Comparison of ENCODE assay signal across 24 cellular contexts in genomic region chr7:3082386-3082785, GRCh38. TPM values are rescaled to one million over a fixed set of nuclear protein-coding genes. Genes with fewer than 3 reads are reported as not detected.
A peak's percentile ranks its signal among the peaks of the same experiment; 100 is the strongest.
DNase-seq lines count a peak whose midpoint lies in the region; ATAC-seq, FAIRE-seq and TF ChIP-seq lines count a peak whose summit lies in the region.
"Had no signal": no experiment of that assay in that cellular context is flagged by ENCODE, and none has a peak within 500 bp of the region (broad histone marks: within the 10 kb centered on the region; RNA-seq: fewer than 3 reads in every experiment).

No MANE protein-coding gene starts in this region.

- DNase-seq in HepG2 (ENCODE audit: low spot score) (no peak), right lobe of liver (no peak), GM12891 (ENCODE audit: insufficient read length, low spot score) (no peak), activated B cell treated with CpG ODN at 0.5 μM for 24 hours (no peak), neural progenitor cell (ENCODE audit: low spot score) (no peak), NCI-H2081 (lab: John Stamatoyannopoulos, UW) (no peak)
- DNase-seq: BE2C; Caco-2; CD4-positive, CD25-positive, alpha-beta regulatory T cell; CD8-positive, alpha-beta T cell; DMS153; DND-41; EL; GDM1; GOT3; HFFc6 had no signal

- in situ Hi-C loops in HepG2 (cut with HindIII; ENCODE audit: extremely low pct_ligation_motif_present, low pct_unique_long_range_greater_than_20kb), result no loop called here

- WGBS in HepG2 (ENCODE audit: low lambda C conversion rate), result 25% methylated on average over 6 of the region's 6 CpGs
- WGBS in right lobe of liver (ENCODE audit: insufficient coverage, low coverage, low lambda C conversion rate, missing lambda C conversion rate), result 70% methylated on average over 2 of the region's 6 CpGs

- TF ChIP-seq EP300 in HepG2 (IDR thresholded peaks at IDR 0.05; ENCODE audit: low read depth in 2 of 2, low read length in 2 of 2), result no peak
- no peak for TF ChIP-seq EP300 in HepG2 (CRISPR knock-in tag; IDR thresholded peaks at IDR 0.05; ENCODE audit: borderline replicate concordance)

- H4K20me1 ChIP-seq in HepG2 (ENCODE audit: insufficient read depth, low read length) (no peaks in the 10 kb centered on the region), neural progenitor cell (ENCODE audit: low read depth) (no peaks in the 10 kb centered on the region)

- H3K4me1 Mint-ChIP-seq in activated B cell treated with CpG ODN at 0.5 μM for 24 hours, result peaks cover 23% of the 10 kb centered on the region
- H3K4me1 Mint-ChIP-seq in neural progenitor cell, result peaks cover 12% of the 10 kb centered on the region

- POLR2A ChIA-PET in HepG2 (lab: Yijun Ruan, JAX), result no interaction called here
- POLR2A ChIA-PET in activated B cell treated with CpG ODN at 0.5 μM for 24 hours (lab: Charles Lee), result interaction anchor here (0.9 kb wide), 1 partner anchor 10 kb away, joined by 3 read pairs; no protein-coding TSS in a partner anchor

- H3K27me3 Mint-ChIP-seq in activated B cell treated with CpG ODN at 0.5 μM for 24 hours (no peaks in the 10 kb centered on the region), neural progenitor cell (ENCODE audit: insufficient read depth, low read depth) (peaks cover 14% of the 10 kb centered on the region)

- H3K4me1 ChIP-seq in HepG2 (ENCODE audit: insufficient read depth, low read length), result no peaks in the 10 kb centered on the region
- no peaks in the 10 kb centered on the region for H3K4me1 ChIP-seq in right lobe of liver
- no peaks in the 10 kb centered on the region for H3K4me1 ChIP-seq in neural progenitor cell
- H3K4me1 ChIP-seq: BE2C, HAP-1 had no signal

- no peak for FAIRE-seq in HepG2 (lab: Jason Lieb, UNC)
- FAIRE-seq in GM12891 (lab: Jason Lieb, UNC), result no peak
- FAIRE-seq: A204.1, GM12878, GM18507, H54 had no signal

- CTCF ChIA-PET in HepG2 (lab: Yijun Ruan, JAX; ENCODE audit: low intra/inter-chr PET ratio, low total read pairs) (no interaction called here), activated B cell treated with CpG ODN at 0.5 μM for 24 hours (lab: Charles Lee) (interaction anchor here (1.6 kb wide), 1 partner anchor 16 kb away, joined by 5 read pairs; no protein-coding TSS in a partner anchor)

- H3K79me2 ChIP-seq in HepG2 (ENCODE audit: insufficient read depth, low read length) (no peaks in the 10 kb centered on the region), neural progenitor cell (ENCODE audit: low read depth) (no peaks in the 10 kb centered on the region)

- no peaks in the 10 kb centered on the region for H3F3A ChIP-seq in neural progenitor cell (ENCODE audit: low read depth)

- no peaks in the 10 kb centered on the region for H3K36me3 ChIP-seq in HepG2 (replicated peaks in 1 of 2; ENCODE audit: control insufficient read depth in 1 of 2, insufficient read depth in 2 of 2, low read length in 2 of 2)
- H3K36me3 ChIP-seq in right lobe of liver, result no peaks in the 10 kb centered on the region
- H3K36me3 ChIP-seq in neural progenitor cell, result no peaks in the 10 kb centered on the region
- H3K36me3 ChIP-seq: BE2C, HAP-1 had no signal

- H3K27ac ChIP-seq in HepG2 (ENCODE audit: extremely low read length, insufficient read depth, low read length) (no peak overlapping the region), right lobe of liver (no peak overlapping the region), neural progenitor cell (no peak overlapping the region)
- H3K27ac ChIP-seq: 22Rv1, C4-2B had no signal

- TF ChIP-seq RAD21 in HepG2 (CRISPR knock-in tag; IDR thresholded peaks at IDR 0.05), result no peak

- intact Hi-C loops in HepG2 (cut with micrococcal nuclease; ENCODE audit: unreplicated experiment), result no loop called here
- intact Hi-C loops in right lobe of liver (cut with DNase I), result no loop called here
- intact Hi-C loops in activated B cell treated with CpG ODN at 0.5 μM for 24 hours (cut with micrococcal nuclease), result no loop called here

- no TSS peak for BruUV-seq in HepG2 (replicated peaks; lab: Mats Ljungman, UMichigan)

- H3K27ac Mint-ChIP-seq in activated B cell treated with CpG ODN at 0.5 μM for 24 hours, result no peak overlapping the region
- no peak overlapping the region for H3K27ac Mint-ChIP-seq in neural progenitor cell
- H3K27ac Mint-ChIP-seq: CD4-positive, CD25-positive, alpha-beta regulatory T cell; CD8-positive, alpha-beta T cell; HFFc6 had no signal

- H2AFZ ChIP-seq in HepG2 (ENCODE audit: low read length) (no peak overlapping the region), neural progenitor cell (replicated peaks) (no peak overlapping the region)

- H3K4me3 ChIP-seq in HepG2 (replicated peaks in 1 of 3; ENCODE audit: insufficient read depth in 1 of 3, low read depth in 2 of 3, low read length in 3 of 3) (no peak overlapping the region), right lobe of liver (no peak overlapping the region), neural progenitor cell (no peak overlapping the region)
- H3K4me3 ChIP-seq: GM12878, HAP-1 had no signal

- H3K27me3 ChIP-seq in HepG2 (ENCODE audit: control insufficient read depth in 1 of 2, insufficient read depth in 2 of 2, low read length in 2 of 2) (peaks cover 1 to 17% of the 10 kb centered on the region in 2 experiments; a peak in 2 of 5 replicates), right lobe of liver (no peaks in the 10 kb centered on the region), neural progenitor cell (no peaks in the 10 kb centered on the region)
- H3K27me3 ChIP-seq: BE2C had no signal

- no peak overlapping the region for H3K9ac ChIP-seq in HepG2 (ENCODE audit: insufficient read depth, low read depth, low read length)
- no peak overlapping the region for H3K9ac ChIP-seq in neural progenitor cell

- H3K4me3 Mint-ChIP-seq in activated B cell treated with CpG ODN at 0.5 μM for 24 hours (no peak overlapping the region), neural progenitor cell (no peak overlapping the region)
- H3K4me3 Mint-ChIP-seq: CD4-positive, CD25-positive, alpha-beta regulatory T cell; CD8-positive, alpha-beta T cell; HFFc6 had no signal

- ATAC-seq in HepG2 (no peak), right lobe of liver (no peak), activated B cell treated with CpG ODN at 0.5 μM for 24 hours (ENCODE audit: low read depth) (peak; percentile 31), GM21529 (IDR thresholded peaks at IDR 0.05; ENCODE audit: unreplicated experiment) (no peak)
- ATAC-seq: CD8-positive, alpha-beta T cell; GM12878 had no signal

- H3K9me3 Mint-ChIP-seq in activated B cell treated with CpG ODN at 0.5 μM for 24 hours, result no peaks in the 10 kb centered on the region
- H3K9me3 Mint-ChIP-seq in neural progenitor cell, result peaks cover 15% of the 10 kb centered on the region
- H3K9me3 Mint-ChIP-seq: CD4-positive, CD25-positive, alpha-beta regulatory T cell; CD8-positive, alpha-beta T cell had no signal

- no peaks in the 10 kb centered on the region for H3K9me3 ChIP-seq in HepG2 (ENCODE audit: low read length)
- H3K9me3 ChIP-seq in right lobe of liver, result no peaks in the 10 kb centered on the region
- no peaks in the 10 kb centered on the region for H3K9me3 ChIP-seq in neural progenitor cell (ENCODE audit: low read depth)
- H3K9me3 ChIP-seq: BE2C, Caco-2, HAP-1 had no signal

- TF ChIP-seq CTCF in HepG2 (CRISPR knock-in tag; IDR thresholded peaks at IDR 0.05), result no peak
- no peak for TF ChIP-seq CTCF in right lobe of liver (IDR thresholded peaks at IDR 0.05)
- TF ChIP-seq CTCF in activated B cell treated with CpG ODN at 0.5 μM for 24 hours (IDR thresholded peaks at IDR 0.05), result no peak
- no peak for TF ChIP-seq CTCF in neural progenitor cell (IDR thresholded peaks at IDR 0.05)

- H3K36me3 Mint-ChIP-seq in activated B cell treated with CpG ODN at 0.5 μM for 24 hours (ENCODE audit: low read depth), result no peaks in the 10 kb centered on the region
- H3K36me3 Mint-ChIP-seq in neural progenitor cell, result no peaks in the 10 kb centered on the region
- H3K36me3 Mint-ChIP-seq: CD4-positive, CD25-positive, alpha-beta regulatory T cell; CD8-positive, alpha-beta T cell had no signal

- TF ChIP-seq POLR2A in HepG2 (IDR thresholded peaks at IDR 0.05; ENCODE audit: insufficient read depth in 1 of 2, low read depth in 2 of 2, low read length in 2 of 2) (no peak), right lobe of liver (IDR thresholded peaks at IDR 0.05) (no peak), GM12891 (IDR thresholded peaks at IDR 0.05; ENCODE audit: low read depth, low read length) (no peak)

- no peak overlapping the region for H3K4me2 ChIP-seq in HepG2 (ENCODE audit: low read depth, low read length)
- no peak overlapping the region for H3K4me2 ChIP-seq in neural progenitor cell

TF ChIP-seq in HepG2, 621 proteins besides CTCF, POLR2A, EP300 and RAD21 (continues in another document):
- TF ChIP-seq ZNF121 (CRISPR knock-in tag; IDR thresholded peaks at IDR 0.05), result 0 out of 2 replicates have a peak, but pooled peaks have one; percentile 21

TF ChIP-seq in GM12891, 5 proteins besides CTCF, POLR2A, EP300 and RAD21 (continues in another document):
- TF ChIP-seq TAF1 (IDR thresholded peaks at IDR 0.05; ENCODE audit: low read depth, low read length) (no peak), POLR2AphosphoS5 (IDR thresholded peaks at IDR 0.05; ENCODE audit: low read depth, low read length) (no peak)

RNA-seq across cellular contexts. Expression of gene CARD11, which starts 38.7 kb away (rescaled TPM):
- total RNA-seq in HepG2 (2016; rRNA removed; fragmentation: Illumina TruSeq; extraction: Trizol) (not detected in 2 replicates), right lobe of liver (under 1 TPM; 0.37 to 0.90 (median 0.50) TPM), activated B cell treated with CpG ODN at 0.5 μM for 24 hours (107 and 114 TPM in 2 replicates), neural progenitor cell (ENCODE audit: low replicate concordance) (0.75 and 0.87 TPM in 2 replicates)
- total RNA-seq in HepG2 (2016; cell fraction: cytosol; rRNA removed; fragmentation: Illumina TruSeq; extraction: Trizol; ENCODE audit: low read depth), result not detected in 2 replicates
- not detected in 2 replicates for total RNA-seq in HepG2 (2016; cell fraction: insoluble cytoplasmic fraction; rRNA removed; fragmentation: Illumina TruSeq; extraction: Trizol)
- total RNA-seq in HepG2 (2016; cell fraction: membrane; rRNA removed; fragmentation: Illumina TruSeq; extraction: Trizol), result not detected in 2 replicates
- not detected in 2 replicates for total RNA-seq in HepG2 (2016; cell fraction: nucleus; rRNA removed; fragmentation: Illumina TruSeq; extraction: Trizol)
- polyA plus RNA-seq in HepG2 (2011; rRNA removed), result 0.04 and 0.05 TPM in 2 replicates
- 0.05 and 0.07 TPM in 2 replicates for polyA plus RNA-seq in HepG2 (2011; cell fraction: cytosol; rRNA removed)
- polyA plus RNA-seq in HepG2 (2011; cell fraction: nucleus; rRNA removed), result 0.12 and 0.40 TPM in 2 replicates
- polyA plus RNA-seq in HepG2 (2012), result 0.13 and 0.21 TPM in 2 replicates
- polyA plus RNA-seq in HepG2 (2016; cell fraction: cytosol; fragmentation: Illumina TruSeq; extraction: Trizol; ENCODE audit: low read depth), result not detected in 2 replicates
- polyA plus RNA-seq in HepG2 (2016; cell fraction: insoluble cytoplasmic fraction; fragmentation: Illumina TruSeq; extraction: Trizol; ENCODE audit: low read depth), result not detected in 2 replicates
- polyA plus RNA-seq in HepG2 (2016; cell fraction: membrane; fragmentation: Illumina TruSeq; extraction: Trizol; ENCODE audit: low read depth), result not detected in 2 replicates
- not detected in 2 replicates for polyA plus RNA-seq in HepG2 (2016; cell fraction: nucleus; fragmentation: Illumina TruSeq; extraction: Trizol; ENCODE audit: insufficient read depth, low read depth)
- polyA minus RNA-seq in HepG2 (2011; rRNA and poly(A)+ RNA removed; ENCODE audit: low replicate concordance), result 0.26 TPM in 1 of 2 replicates, not detected in the other
- not detected in 2 replicates for polyA minus RNA-seq in HepG2 (2011; cell fraction: cytosol; rRNA and poly(A)+ RNA removed)
- 0.13 TPM in 1 of 2 replicates, not detected in the other for polyA minus RNA-seq in HepG2 (2011; cell fraction: nucleus; rRNA and poly(A)+ RNA removed)
- 46.2 TPM for polyA plus RNA-seq in GM12891 (2012; ENCODE audit: low read depth, missing spikeins)
- total RNA-seq: HFFc6 had no signal

Comparison
In these comparisons a context has a peak if more than half of its experiments do, and no peak if none do; other contexts are left out.
1. RNA of gene CARD11, which starts 38.7 kb away (total RNA-seq): 107 to 114 TPM in activated B cell treated with CpG ODN at 0.5 μM for 24 hours; 0.75 to 0.87 TPM in neural progenitor cell, 0.37 to 0.90 TPM in right lobe of liver and not detected in HepG2; every median in the first group is over 10 times any median in the second.